In genomic region chr2:155054712-155055111, GRCh38 we compare ENCODE assay signal across 16 cellular contexts.
DNase-seq lines count a peak whose midpoint lies in the region; ATAC-seq and TF ChIP-seq lines count a peak whose summit lies in the region.
"Had no signal": no experiment of that assay in that cellular context is flagged by ENCODE, and none has a peak within 500 bp of the region (broad histone marks: within the 10 kb centered on the region; RNA-seq: fewer than 3 reads in every experiment).

No MANE protein-coding gene starts in this region.

- no peaks in the 10 kb centered on the region for H3K27me3 ChIP-seq in H7 (ENCODE audit: control insufficient read depth, insufficient read depth, low read length)
- no peaks in the 10 kb centered on the region for H3K27me3 ChIP-seq in iPS DF 6.9 (ENCODE audit: control insufficient read depth, insufficient read depth, low read length)
- H3K27me3 ChIP-seq in ovary, result no peaks in the 10 kb centered on the region

- H3K9me3 ChIP-seq in iPS DF 6.9 (ENCODE audit: control insufficient read depth, insufficient read depth, low read length) (no peaks in the 10 kb centered on the region), ovary (no peaks in the 10 kb centered on the region)

- TF ChIP-seq EP300 in ovary (IDR thresholded peaks at IDR 0.05), result no peak

- peaks cover 20% of the 10 kb centered on the region for H3K4me1 Mint-ChIP-seq in WTC11
- H3K4me1 Mint-ChIP-seq: CD4-positive, alpha-beta memory T cell had no signal

- intact Hi-C loops in ovary (cut with DNase I), result no loop called here

- WGBS in iPS DF 6.9 (ENCODE audit: insufficient coverage, insufficient read length), result no CpG with 5 or more reads among the region's 5 CpGs
- WGBS in ovary, 3 donors, result 82 to 87% (median 83%) methylated on average over 5 of the region's 5 CpGs

- CTCF ChIA-PET in WTC11 (lab: Charles Lee), result no interaction called here

- peaks cover 5% of the 10 kb centered on the region; the same call in 1 of the 2 replicates for H3K9me3 Mint-ChIP-seq in WTC11

- DNase-seq in H7, result peak; percentile 2
- DNase-seq in NCI-H526 (lab: John Stamatoyannopoulos, UW), result peak; percentile 91
- peak; percentile 18 for DNase-seq in WTC11 (ENCODE audit: low spot score)
- DNase-seq in iPS DF 6.9 (ENCODE audit: low read depth, low spot score), result peak; percentile 1
- no peak for DNase-seq in ovary
- no peak for DNase-seq in mesenteric fat pad (ENCODE audit: low spot score)
- DNase-seq: C1 segment of cervical spinal cord; Calu3; CD4-positive, alpha-beta memory T cell; COR-L47; DMS53; DMS79 treated with DMSO at 0.1 percent for 48 hours; GF-D8; HFFc6 had no signal

- no peaks in the 10 kb centered on the region for H3K36me3 Mint-ChIP-seq in WTC11
- H3K36me3 Mint-ChIP-seq: CD4-positive, alpha-beta memory T cell had no signal

- H3K27ac Mint-ChIP-seq in WTC11, result no peak overlapping the region
- H3K27ac Mint-ChIP-seq: CD4-positive, alpha-beta memory T cell; HFFc6 had no signal

- no peaks in the 10 kb centered on the region for H3K27me3 Mint-ChIP-seq in WTC11 (ENCODE audit: low read depth)
- H3K27me3 Mint-ChIP-seq: CD4-positive, alpha-beta memory T cell had no signal

- H3K4me3 ChIP-seq in H7 (ENCODE audit: insufficient read depth, low read depth, low read length) (no peak overlapping the region), iPS DF 6.9 (ENCODE audit: low read length) (no peak overlapping the region), ovary (no peak overlapping the region)
- H3K4me3 ChIP-seq: HAP-1 had no signal

- TF ChIP-seq POLR2A in ovary (IDR thresholded peaks at IDR 0.05), result no peak

- H3K27ac ChIP-seq in iPS DF 6.9 (ENCODE audit: low read length) (no peak overlapping the region), ovary (no peak overlapping the region)

- POLR2A ChIA-PET in WTC11 (lab: Charles Lee), result no interaction called here

- TF ChIP-seq CTCF in WTC11 (IDR thresholded peaks at IDR 0.05) (no peak), ovary (IDR thresholded peaks at IDR 0.05) (no peak)

- no peaks in the 10 kb centered on the region for H3K36me3 ChIP-seq in H7 (replicated peaks; ENCODE audit: control insufficient read depth, insufficient read depth, low read length)
- H3K36me3 ChIP-seq in iPS DF 6.9 (ENCODE audit: control insufficient read depth, insufficient read depth, low read length), result no peaks in the 10 kb centered on the region
- H3K36me3 ChIP-seq in ovary, result no peaks in the 10 kb centered on the region
- H3K36me3 ChIP-seq: HAP-1 had no signal

- H3K4me3 Mint-ChIP-seq in WTC11, result no peak overlapping the region
- H3K4me3 Mint-ChIP-seq: CD4-positive, alpha-beta memory T cell; HFFc6 had no signal

- H3K4me1 ChIP-seq in iPS DF 6.9 (ENCODE audit: control insufficient read depth, insufficient read depth, low read length) (no peaks in the 10 kb centered on the region), ovary (ENCODE audit: insufficient read depth) (no peaks in the 10 kb centered on the region)
- H3K4me1 ChIP-seq: HAP-1 had no signal

- ATAC-seq in WTC11, result peak; percentile 99
- no peak for ATAC-seq in GM21390 (IDR thresholded peaks at IDR 0.05; ENCODE audit: unreplicated experiment)

TF ChIP-seq in WTC11, 78 proteins besides CTCF, POLR2A, EP300 and RAD21:
- TF ChIP-seq ERG (CRISPR knock-in tag; IDR thresholded peaks at IDR 0.05), result no peak
- no peak for TF ChIP-seq MLX (CRISPR knock-in tag; IDR thresholded peaks at IDR 0.05)
- TF ChIP-seq KAT7 (CRISPR knock-in tag; IDR thresholded peaks at IDR 0.05; ENCODE audit: borderline replicate concordance), result no peak
- no peak for TF ChIP-seq JUN (CRISPR knock-in tag; IDR thresholded peaks at IDR 0.05)
- no peak for TF ChIP-seq AR (CRISPR knock-in tag; IDR thresholded peaks at IDR 0.05)
- no peak for TF ChIP-seq ATF3 (CRISPR knock-in tag; conservative IDR thresholded peaks at IDR 0.05)
- TF ChIP-seq FOXJ3 (CRISPR knock-in tag; IDR thresholded peaks at IDR 0.05; ENCODE audit: borderline replicate concordance), result no peak
- no peak for TF ChIP-seq SP1 (CRISPR knock-in tag; conservative IDR thresholded peaks at IDR 0.05)

Comparison
In these comparisons a context has a peak if more than half of its experiments do, and no peak if none do; other contexts are left out.
1. DNase-seq: peak in H7 (single experiment), NCI-H526 (2 of 2), WTC11 (single experiment) and iPS DF 6.9 (single experiment); none in ovary (0 of 5) and mesenteric fat pad (single experiment).